Comparison of ENCODE assay signal across 24 cellular contexts in the genomic region with DNA sequence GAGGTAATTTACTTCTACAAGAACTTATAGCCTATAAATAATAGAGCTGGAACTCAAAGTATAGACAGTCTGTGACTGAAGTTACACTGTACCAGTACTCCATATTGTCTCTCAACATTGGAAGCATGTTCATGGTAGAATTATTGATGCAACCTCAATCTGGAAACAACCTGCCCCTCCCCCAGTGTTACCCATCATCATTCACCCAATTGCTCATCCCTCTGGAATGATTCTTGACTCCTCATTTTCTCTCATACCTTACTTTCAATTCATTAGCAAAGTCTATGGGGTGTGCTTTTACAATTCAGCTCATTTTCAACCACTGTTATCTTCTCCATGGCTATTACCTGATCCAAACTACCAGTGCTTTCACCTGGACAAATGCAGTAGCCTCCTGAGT.
"Had no signal": no experiment of that assay in that cellular context is flagged by ENCODE, and none has a peak within 500 bp of the region (broad histone marks: within the 10 kb centered on the region; RNA-seq: fewer than 3 reads in every experiment).

No MANE protein-coding gene starts in this region.

- H3K36me3 Mint-ChIP-seq: immature natural killer cell; memory B cell; natural killer cell treated with Interleukin-12 subunit alpha and Interleukin-12 subunit beta and Interleukin-15 and Interleukin-18, amount 100 ng/mL, for 72 hours; stimulated activated naive B cell treated with anti-CD40 and anti-IgM and Interleukin-4, amounts not matched to agents 10 μg/mL and 1 μg/mL and 100 μg/mL, for 72 hours had no signal

- H3K36me3 ChIP-seq: left ventricle myocardium inferior, lower lobe of right lung, neutrophil, right lobe of liver, suprapubic skin, thyroid gland, vagina had no signal

- H3K4me3 ChIP-seq: left ventricle myocardium inferior, lower lobe of right lung, right lobe of liver, suprapubic skin, thyroid gland, vagina had no signal

- ATAC-seq: effector memory CD8-positive, alpha-beta T cell; left colon; lower lobe of right lung; natural killer cell treated with Interleukin-12 subunit alpha and Interleukin-12 subunit beta and Interleukin-15 and Interleukin-18, amount 100 ng/mL, for 72 hours; right lobe of liver; stimulated activated naive B cell treated with anti-CD40 and anti-IgM and Interleukin-4, amounts not matched to agents 10 μg/mL and 1 μg/mL and 100 μg/mL, for 72 hours had no signal

- H3K9me3 ChIP-seq: left ventricle myocardium inferior, lower lobe of right lung, neutrophil, right lobe of liver, suprapubic skin, thyroid gland, vagina had no signal

- H3K9ac ChIP-seq: parathyroid adenoma had no signal

- H3K4me1 Mint-ChIP-seq: immature natural killer cell; memory B cell; stimulated activated naive B cell treated with anti-CD40 and anti-IgM and Interleukin-4, amounts not matched to agents 10 μg/mL and 1 μg/mL and 100 μg/mL, for 72 hours had no signal

- H3K27me3 ChIP-seq: neutrophil, right lobe of liver, suprapubic skin, thyroid gland, vagina had no signal

- H3K27me3 Mint-ChIP-seq: memory B cell, progenitor cell of endocrine pancreas had no signal

- H3K27ac Mint-ChIP-seq: effector memory CD8-positive, alpha-beta T cell; immature natural killer cell; memory B cell; natural killer cell treated with Interleukin-12 subunit alpha and Interleukin-12 subunit beta and Interleukin-15 and Interleukin-18, amount 100 ng/mL, for 72 hours; progenitor cell of endocrine pancreas; stimulated activated naive B cell treated with anti-CD40 and anti-IgM and Interleukin-4, amounts not matched to agents 10 μg/mL and 1 μg/mL and 100 μg/mL, for 72 hours; stimulated activated naive CD8-positive, alpha-beta T cell treated with anti-CD3 and anti-CD28 coated beads, Interleukin-15, Interleukin-2, amounts not matched to agents 100 ng/mL and 50 ng/mL, for 24 hours had no signal

- H3K4me1 ChIP-seq: left ventricle myocardium inferior, lower lobe of right lung, parathyroid adenoma, right lobe of liver, suprapubic skin, thyroid gland, vagina had no signal

- H2AFZ ChIP-seq: parathyroid adenoma had no signal

- H3K79me2 ChIP-seq: parathyroid adenoma had no signal

- H3K4me3 Mint-ChIP-seq: effector memory CD8-positive, alpha-beta T cell; immature natural killer cell; memory B cell; natural killer cell treated with Interleukin-12 subunit alpha and Interleukin-12 subunit beta and Interleukin-15 and Interleukin-18, amount 100 ng/mL, for 72 hours; neural crest cell; stimulated activated naive B cell treated with anti-CD40 and anti-IgM and Interleukin-4, amounts not matched to agents 10 μg/mL and 1 μg/mL and 100 μg/mL, for 72 hours; stimulated activated naive CD8-positive, alpha-beta T cell treated with anti-CD3 and anti-CD28 coated beads, Interleukin-15, Interleukin-2, amounts not matched to agents 100 ng/mL and 50 ng/mL, for 24 hours had no signal

- DNase-seq: cortex of kidney; effector memory CD8-positive, alpha-beta T cell; hypothalamus; immature natural killer cell; islet precursor cell; kidney glomerular epithelial cell; left colon; left ventricle myocardium inferior; lower lobe of right lung; right lobe of liver; small intestine; stimulated activated CD4-positive, alpha-beta T cell treated with anti-CD3 and anti-CD28 coated beads, Interleukin-15, amount 100 ng/mL, for 24 hours; stimulated activated CD4-positive, alpha-beta T cell treated with anti-CD3 and anti-CD28 coated beads, Interleukin-2, amount 100 ng/mL, for 48 hours; stimulated activated naive B cell treated with anti-CD40 and anti-IgM and Interleukin-4, amounts not matched to agents 10 μg/mL and 1 μg/mL and 100 μg/mL, for 72 hours; thyroid gland had no signal

- H3K9me3 Mint-ChIP-seq: effector memory CD8-positive, alpha-beta T cell; stimulated activated naive CD8-positive, alpha-beta T cell treated with anti-CD3 and anti-CD28 coated beads, Interleukin-15, Interleukin-2, amounts not matched to agents 100 ng/mL and 50 ng/mL, for 24 hours had no signal

- H3K27ac ChIP-seq: left ventricle myocardium inferior, lower lobe of right lung, neutrophil, parathyroid adenoma, right lobe of liver, suprapubic skin, thyroid gland, vagina had no signal
